In genomic region chr4:79528241-79528706, GRCh38 we compare ENCODE assay signal across 14 cellular contexts.
A peak's percentile ranks its signal among the peaks of the same experiment; 100 is the strongest.
DNase-seq lines count a peak whose midpoint lies in the region; TF ChIP-seq lines count a peak whose summit lies in the region.
"Had no signal": no experiment of that assay in that cellular context is flagged by ENCODE, and none has a peak within 500 bp of the region (broad histone marks: within the 10 kb centered on the region; RNA-seq: fewer than 3 reads in every experiment).

No MANE protein-coding gene starts in this region.

- no peak overlapping the region for H3K4me3 ChIP-seq in spleen
- H3K4me3 ChIP-seq: colonic mucosa, GM23338, lower lobe of right lung had no signal

- 22 to 33% (median 27%) methylated on average over 3 of the region's 3 CpGs for WGBS in spleen, 5 donors

- no peaks in the 10 kb centered on the region for H3K9me3 ChIP-seq in spleen
- H3K9me3 ChIP-seq: colonic mucosa, lower lobe of right lung had no signal

- no peaks in the 10 kb centered on the region for H3K36me3 Mint-ChIP-seq in activated T-cell treated with anti-CD3 and anti-CD28 coated beads, Interleukin-2, amount 50 U/mL, for 24 hours (ENCODE audit: low read depth)

- H3K27ac Mint-ChIP-seq in activated T-cell treated with anti-CD3 and anti-CD28 coated beads, Interleukin-2, amount 50 U/mL, for 24 hours = peak overlapping the region; percentile 27
- H3K27ac Mint-ChIP-seq: GM23338 had no signal

- DNase-seq in activated T-cell treated with anti-CD3 and anti-CD28 coated beads, Interleukin-2, amount 50 U/mL, for 24 hours = no peak
- no peak for DNase-seq in activated T-cell treated with anti-CD3 and anti-CD28 coated beads, Interleukin-2, amount 50 U/mL, for 1 hour
- DNase-seq in RPMI7951 (ENCODE audit: low read depth) (peak; percentile 0), epithelial cell of prostate (ENCODE audit: low read depth, low spot score) (peak; percentile 44), spleen (peak; percentile 32), NCI-H2196 (lab: John Stamatoyannopoulos, UW; ENCODE audit: unreplicated experiment) (no peak), DMS 273 (lab: John Stamatoyannopoulos, UW; ENCODE audit: unreplicated experiment) (no peak), NOMO-1 treated with DMSO at 0.1 percent for 48 hours (lab: John Stamatoyannopoulos, UW; ENCODE audit: unreplicated experiment) (no peak)
- DNase-seq: colonic mucosa, KG1, lower lobe of right lung, NCI-H2029 treated with DMSO at 0.1 percent for 48 hours had no signal

- H3K27me3 Mint-ChIP-seq in activated T-cell treated with anti-CD3 and anti-CD28 coated beads, Interleukin-2, amount 50 U/mL, for 24 hours = peaks cover 5% of the 10 kb centered on the region

- no peaks in the 10 kb centered on the region for H3K36me3 ChIP-seq in spleen
- H3K36me3 ChIP-seq: colonic mucosa, lower lobe of right lung had no signal

- no peak for TF ChIP-seq CTCF in spleen (IDR thresholded peaks at IDR 0.05 in 8 of 11, conservative IDR thresholded peaks at IDR 0.05 in 3 of 11)

- intact Hi-C loops in spleen (cut with DNase I; ENCODE audit: low total_unique reads) = no loop called here

- no peaks in the 10 kb centered on the region for H3K9me3 Mint-ChIP-seq in activated T-cell treated with anti-CD3 and anti-CD28 coated beads, Interleukin-2, amount 50 U/mL, for 24 hours
- H3K9me3 Mint-ChIP-seq: GM23338, neural crest cell had no signal

- H3K27me3 ChIP-seq in spleen (replicated peaks in 1 of 7) = no peaks in the 10 kb centered on the region
- H3K27me3 ChIP-seq: colonic mucosa had no signal

- no peak for TF ChIP-seq POLR2A in spleen (IDR thresholded peaks at IDR 0.05)

- H3K4me1 Mint-ChIP-seq in activated T-cell treated with anti-CD3 and anti-CD28 coated beads, Interleukin-2, amount 50 U/mL, for 24 hours (ENCODE audit: low read depth) = peaks cover 11% of the 10 kb centered on the region
- H3K4me1 Mint-ChIP-seq: GM23338, neural crest cell had no signal

- H3K27ac ChIP-seq in epithelial cell of prostate (no peak overlapping the region), spleen (no peak overlapping the region)
- H3K27ac ChIP-seq: colonic mucosa, lower lobe of right lung had no signal

- H3K4me1 ChIP-seq in spleen = no peaks in the 10 kb centered on the region
- H3K4me1 ChIP-seq: colonic mucosa, lower lobe of right lung had no signal

- H3K4me3 Mint-ChIP-seq in activated T-cell treated with anti-CD3 and anti-CD28 coated beads, Interleukin-2, amount 50 U/mL, for 24 hours = no peak overlapping the region
- H3K4me3 Mint-ChIP-seq: GM23338, neural crest cell had no signal

Comparison
In these comparisons a context has a peak if more than half of its experiments do, and no peak if none do; other contexts are left out.
1. DNase-seq: peak in RPMI7951 (single experiment), epithelial cell of prostate (single experiment) and spleen (single experiment); none in activated T-cell treated with anti-CD3 and anti-CD28 coated beads, Interleukin-2, amount 50 U/mL, for 24 hours (single experiment), activated T-cell treated with anti-CD3 and anti-CD28 coated beads, Interleukin-2, amount 50 U/mL, for 1 hour (single experiment), NCI-H2196 (single experiment), DMS 273 (single experiment) and NOMO-1 treated with DMSO at 0.1 percent for 48 hours (single experiment).